ENCODE assay signal across 20 cellular contexts in genomic region chr11:33453225-33453624, GRCh38.
"Had no signal": no experiment of that assay in that cellular context is flagged by ENCODE, and none has a peak within 500 bp of the region (broad histone marks: within the 10 kb centered on the region; RNA-seq: fewer than 3 reads in every experiment).

No MANE protein-coding gene starts in this region.

- H3K9ac ChIP-seq: parathyroid adenoma had no signal

- ATAC-seq: body of pancreas; left ventricle myocardium superior; right cardiac atrium; stimulated activated effector memory CD8-positive, alpha-beta T cell treated with anti-CD3 and anti-CD28 coated beads, Interleukin-12 subunit alpha, Interleukin-12 subunit beta, amount 100 ng/mL, for 72 hours; stimulated activated naive CD8-positive, alpha-beta T cell treated with anti-CD3 and anti-CD28 coated beads, Interleukin-15, amount 100 ng/mL, for 72 hours had no signal

- H3K27ac Mint-ChIP-seq: activated CD4-positive, alpha-beta memory T cell treated with anti-CD3 and anti-CD28 coated beads for 36 hours; dendritic cell treated with granulocyte-macrophage colony-stimulating factor and Interleukin-4, amounts not matched to agents 40 ng/mL and 50 ng/mL, for 4 days; nephron; stimulated activated effector memory CD8-positive, alpha-beta T cell treated with anti-CD3 and anti-CD28 coated beads, Interleukin-12 subunit alpha, Interleukin-12 subunit beta, amount 100 ng/mL, for 72 hours; stimulated activated naive CD8-positive, alpha-beta T cell treated with anti-CD3 and anti-CD28 coated beads, Interleukin-15, amount 100 ng/mL, for 72 hours had no signal

- H3K9me3 ChIP-seq: body of pancreas, neutrophil, tibial nerve had no signal

- H3K36me3 ChIP-seq: neutrophil, tibial nerve had no signal

- H3K9me3 Mint-ChIP-seq: activated CD4-positive, alpha-beta memory T cell treated with anti-CD3 and anti-CD28 coated beads for 36 hours; dendritic cell treated with granulocyte-macrophage colony-stimulating factor and Interleukin-4, amounts not matched to agents 40 ng/mL and 50 ng/mL, for 4 days; nephron; stimulated activated effector memory CD8-positive, alpha-beta T cell treated with anti-CD3 and anti-CD28 coated beads, Interleukin-12 subunit alpha, Interleukin-12 subunit beta, amount 100 ng/mL, for 72 hours; stimulated activated naive CD8-positive, alpha-beta T cell treated with anti-CD3 and anti-CD28 coated beads, Interleukin-15, amount 100 ng/mL, for 72 hours had no signal

- H3K36me3 Mint-ChIP-seq: activated CD4-positive, alpha-beta memory T cell treated with anti-CD3 and anti-CD28 coated beads for 36 hours; stimulated activated effector memory CD8-positive, alpha-beta T cell treated with anti-CD3 and anti-CD28 coated beads, Interleukin-12 subunit alpha, Interleukin-12 subunit beta, amount 100 ng/mL, for 72 hours had no signal

- H3K4me3 ChIP-seq: body of pancreas, skin epidermis, tibial nerve had no signal

- H3K4me3 Mint-ChIP-seq: activated CD4-positive, alpha-beta memory T cell treated with anti-CD3 and anti-CD28 coated beads for 36 hours; dendritic cell treated with granulocyte-macrophage colony-stimulating factor and Interleukin-4, amounts not matched to agents 40 ng/mL and 50 ng/mL, for 4 days; nephron; stimulated activated effector memory CD8-positive, alpha-beta T cell treated with anti-CD3 and anti-CD28 coated beads, Interleukin-12 subunit alpha, Interleukin-12 subunit beta, amount 100 ng/mL, for 72 hours; stimulated activated naive CD8-positive, alpha-beta T cell treated with anti-CD3 and anti-CD28 coated beads, Interleukin-15, amount 100 ng/mL, for 72 hours had no signal

- DNase-seq: activated CD4-positive, alpha-beta memory T cell treated with anti-CD3 and anti-CD28 coated beads for 36 hours; activated CD4-positive, alpha-beta T cell treated with anti-CD3 and anti-CD28 coated beads for 48 hours; activated naive CD4-positive, alpha-beta T cell treated with Interleukin-2 at 50 U/mL for 16 hours; activated T-cell treated with anti-CD3 and anti-CD28 coated beads, Interleukin-2, amount 50 U/mL, for 48 hours; body of pancreas; effector CD8-positive, alpha-beta T cell; glutamatergic neuron; hypothalamus; left ventricle myocardium superior; right cardiac atrium; stimulated activated CD4-positive, alpha-beta T cell treated with anti-CD3 and anti-CD28 coated beads, Interleukin-2, amount 100 ng/mL, for 24 hours; stimulated activated naive CD8-positive, alpha-beta T cell treated with anti-CD3 and anti-CD28 coated beads, Interleukin-15, amount 100 ng/mL, for 72 hours; T-helper 2 cell had no signal

- H3K4me1 ChIP-seq: body of pancreas, tibial nerve had no signal

- H3K27ac ChIP-seq: body of pancreas, neutrophil, parathyroid adenoma, tibial nerve had no signal

- H3K27me3 ChIP-seq: body of pancreas, tibial nerve had no signal

- H3K4me1 Mint-ChIP-seq: stimulated activated effector memory CD8-positive, alpha-beta T cell treated with anti-CD3 and anti-CD28 coated beads, Interleukin-12 subunit alpha, Interleukin-12 subunit beta, amount 100 ng/mL, for 72 hours; stimulated activated naive CD8-positive, alpha-beta T cell treated with anti-CD3 and anti-CD28 coated beads, Interleukin-15, amount 100 ng/mL, for 72 hours had no signal
